16 cellular contexts compared by ENCODE assay signal in genomic region chr2:176687350-176687749, GRCh38.
DNase-seq lines count a peak whose midpoint lies in the region; ATAC-seq and TF ChIP-seq lines count a peak whose summit lies in the region.
"Had no signal": no experiment of that assay in that cellular context is flagged by ENCODE, and none has a peak within 500 bp of the region (broad histone marks: within the 10 kb centered on the region; RNA-seq: fewer than 3 reads in every experiment).

No MANE protein-coding gene starts in this region.

- no peak for DNase-seq in Karpas-422
- peak; percentile 69 for DNase-seq in NCI-H2227 (lab: John Stamatoyannopoulos, UW; ENCODE audit: unreplicated experiment)
- no peak for DNase-seq in cardiac muscle cell (ENCODE audit: low read depth in 1 of 2, low spot score in 1 of 2)
- no peak for DNase-seq in left ventricle myocardium superior
- DNase-seq in hepatic stellate cell (ENCODE audit: low spot score), result no peak
- DNase-seq in T-helper 2 cell treated with Interferon-gamma antibody and Interleukin-4, amounts not matched to agents 5 μg/mL and 100 μg/mL, for 36 hours (ENCODE audit: low spot score), result no peak
- no peak for DNase-seq in omental fat pad (ENCODE audit: low spot score)
- DNase-seq in dermis blood vessel endothelial cell, result no peak
- DNase-seq: C1 segment of cervical spinal cord; Caco-2; CD4-positive, alpha-beta memory T cell; DMS153; DND-41; GM23248; H7; HCEC 1CT had no signal

- H3K27me3 ChIP-seq in Karpas-422 (ENCODE audit: low read length) (no peaks in the 10 kb centered on the region), cardiac muscle cell (no peaks in the 10 kb centered on the region)

- peaks cover 36% of the 10 kb centered on the region for H3K27me3 Mint-ChIP-seq in T-helper 2 cell treated with Interferon-gamma antibody and Interleukin-4, amounts not matched to agents 5 μg/mL and 100 μg/mL, for 36 hours (ENCODE audit: low read depth)

- intact Hi-C loops in left ventricle myocardium superior (cut with micrococcal nuclease), result no loop called here

- H3K27ac Mint-ChIP-seq in T-helper 2 cell treated with Interferon-gamma antibody and Interleukin-4, amounts not matched to agents 5 μg/mL and 100 μg/mL, for 36 hours, result no peak overlapping the region
- H3K27ac Mint-ChIP-seq: CD4-positive, alpha-beta memory T cell had no signal

- no peaks in the 10 kb centered on the region for H4K20me1 ChIP-seq in Karpas-422 (ENCODE audit: insufficient read depth, low read depth, low read length)

- H3K27ac ChIP-seq in Karpas-422 (ENCODE audit: low read length) (peak overlapping the region; percentile 13; the same call in 1 of the 2 replicates), cardiac muscle cell (peak overlapping the region; percentile 67)
- H3K27ac ChIP-seq: GM23248 had no signal

- no peaks in the 10 kb centered on the region for H3K9me2 ChIP-seq in Karpas-422 (replicated peaks; ENCODE audit: insufficient read depth, low read length)

- H3K4me1 ChIP-seq in Karpas-422 (ENCODE audit: low read length), result peaks cover 51% of the 10 kb centered on the region
- H3K4me1 ChIP-seq in cardiac muscle cell (ENCODE audit: low read depth), result peaks cover 54% of the 10 kb centered on the region

- TF ChIP-seq CTCF in cardiac muscle cell (IDR thresholded peaks at IDR 0.05; ENCODE audit: low read depth, low read length) (no peak), omental fat pad (IDR thresholded peaks at IDR 0.05) (no peak)

- no peaks in the 10 kb centered on the region for H3K9me3 ChIP-seq in Karpas-422 (ENCODE audit: low read length)
- no peaks in the 10 kb centered on the region for H3K9me3 ChIP-seq in cardiac muscle cell (ENCODE audit: low read depth)
- H3K9me3 ChIP-seq: Caco-2 had no signal

- no peak overlapping the region for H3K4me2 ChIP-seq in Karpas-422 (ENCODE audit: low read depth, low read length, poor library complexity, severe bottlenecking)

- peak; percentile 90 for ATAC-seq in left ventricle myocardium superior
- ATAC-seq in omental fat pad (ENCODE audit: low FRiP score), result no peak

- H3K4me3 ChIP-seq in Karpas-422 (ENCODE audit: low read length) (no peak overlapping the region), cardiac muscle cell (no peak overlapping the region)
- H3K4me3 ChIP-seq: GM23248 had no signal

- H3K9me3 Mint-ChIP-seq in T-helper 2 cell treated with Interferon-gamma antibody and Interleukin-4, amounts not matched to agents 5 μg/mL and 100 μg/mL, for 36 hours, result no peaks in the 10 kb centered on the region
- H3K9me3 Mint-ChIP-seq: CD4-positive, alpha-beta memory T cell had no signal

- H3K4me1 Mint-ChIP-seq in T-helper 2 cell treated with Interferon-gamma antibody and Interleukin-4, amounts not matched to agents 5 μg/mL and 100 μg/mL, for 36 hours (ENCODE audit: low read depth), result no peaks in the 10 kb centered on the region
- H3K4me1 Mint-ChIP-seq: CD4-positive, alpha-beta memory T cell had no signal

- no peak overlapping the region for H3K9ac ChIP-seq in Karpas-422 (ENCODE audit: low read length)
- H3K9ac ChIP-seq: GM23248 had no signal

- no peaks in the 10 kb centered on the region for H3K79me2 ChIP-seq in Karpas-422 (ENCODE audit: low read length)

- H3K36me3 Mint-ChIP-seq in T-helper 2 cell treated with Interferon-gamma antibody and Interleukin-4, amounts not matched to agents 5 μg/mL and 100 μg/mL, for 36 hours (ENCODE audit: low read depth), result no peaks in the 10 kb centered on the region
- H3K36me3 Mint-ChIP-seq: CD4-positive, alpha-beta memory T cell had no signal

- no peak overlapping the region for H2AFZ ChIP-seq in Karpas-422 (ENCODE audit: low read length)
- H2AFZ ChIP-seq: GM23248 had no signal

- no peak overlapping the region for H3K4me3 Mint-ChIP-seq in T-helper 2 cell treated with Interferon-gamma antibody and Interleukin-4, amounts not matched to agents 5 μg/mL and 100 μg/mL, for 36 hours
- H3K4me3 Mint-ChIP-seq: CD4-positive, alpha-beta memory T cell had no signal

- H3K36me3 ChIP-seq in Karpas-422 (ENCODE audit: insufficient read depth, low read length) (no peaks in the 10 kb centered on the region), cardiac muscle cell (no peaks in the 10 kb centered on the region)
